In genomic region chr10:101214446-101215396, GRCh38 we compare ENCODE assay signal across 8 cellular contexts. TPM values are rescaled to one million over a fixed set of nuclear protein-coding genes. Genes with fewer than 3 reads are reported as not detected.
DNase-seq lines count a peak whose midpoint lies in the region; ATAC-seq and TF ChIP-seq lines count a peak whose summit lies in the region.

No MANE protein-coding gene starts in this region.

- no peak overlapping the region for H2AK5ac ChIP-seq in neuronal stem cell (ENCODE audit: low read depth, low read length)

- 14% methylated on average over 42 of the region's 49 CpGs for WGBS in esophagus muscularis mucosa
- WGBS in neuronal stem cell (ENCODE audit: extremely low coverage in 2 of 2, insufficient read length in 2 of 2, insufficient replicate concordance in 1 of 2), 2 donors = no CpG with 5 or more reads among the region's 49 CpGs
- WGBS in suprapubic skin = 11% methylated on average over 47 of the region's 49 CpGs

- no peak overlapping the region for H3K9ac ChIP-seq in neuronal stem cell (ENCODE audit: low read depth, low read length, poor library complexity)

- H3K27ac ChIP-seq in OCI-LY7 (ENCODE audit: low read depth, low read length, poor library complexity, severe bottlenecking) = no peak overlapping the region
- H3K27ac ChIP-seq in esophagus muscularis mucosa (replicated peaks in 1 of 4) = no peak overlapping the region
- H3K27ac ChIP-seq in neuronal stem cell (replicated peaks; ENCODE audit: low read length) = no peak overlapping the region
- no peak overlapping the region for H3K27ac ChIP-seq in suprapubic skin

- H2BK120ac ChIP-seq in neuronal stem cell (ENCODE audit: low read depth, low read length) = no peak overlapping the region

- intact Hi-C loops in OCI-LY7 (cut with micrococcal nuclease; ENCODE audit: unreplicated experiment) (loop anchor here (1.0 to 10.0 kb wide), 8 partner anchors 52 to 570 kb away; partner anchors contain the start of gene NPM3), esophagus muscularis mucosa (cut with DNase I) (loop anchor here (1.0 to 10.0 kb wide), 5 partner anchors 78 to 560 kb away; partner anchors contain the start of genes BTRC and FGF8)

- H3K4ac ChIP-seq in neuronal stem cell (ENCODE audit: low read length) = no peak overlapping the region

- H4K8ac ChIP-seq in neuronal stem cell (ENCODE audit: low read depth, low read length) = no peak overlapping the region

- peaks cover 12 to 99% (median 76%) of the 10 kb centered on the region in 4 donors for H3K27me3 ChIP-seq in esophagus muscularis mucosa
- peaks cover 39 to 87% (median 83%) of the 10 kb centered on the region in 3 experiments for H3K27me3 ChIP-seq in neuronal stem cell (ENCODE audit: control insufficient read depth in 3 of 3, insufficient read depth in 3 of 3, low read depth in 1 of 3, low read length in 3 of 3)
- peaks cover 100% of the 10 kb centered on the region for H3K27me3 ChIP-seq in suprapubic skin

- peak overlapping the region; percentile 83; the same call in 1 of the 2 replicates for H3K4me2 ChIP-seq in OCI-LY7 (ENCODE audit: low read length)
- no peak overlapping the region for H3K4me2 ChIP-seq in neuronal stem cell (ENCODE audit: insufficient read depth, low read length, poor library complexity, severe bottlenecking)

- no peak overlapping the region for H3K14ac ChIP-seq in neuronal stem cell (ENCODE audit: low read length)

- CTCF ChIA-PET in OCI-LY7 (lab: Charles Lee; ENCODE audit: unreplicated experiment) = interaction anchor here (0.6 to 1.5 kb wide), 5 partner anchors 15 to 345 kb away, joined by 3 to 6 read pairs (median 4); no protein-coding TSS in a partner anchor

- no peak overlapping the region for H4K91ac ChIP-seq in neuronal stem cell (ENCODE audit: low read depth, low read length, poor library complexity)

- H2BK12ac ChIP-seq in neuronal stem cell (ENCODE audit: low read length) = no peak overlapping the region

- no peak overlapping the region for H3K23ac ChIP-seq in neuronal stem cell (ENCODE audit: low read depth, low read length, poor library complexity)

- H2BK5ac ChIP-seq in neuronal stem cell (ENCODE audit: low read length) = no peak overlapping the region

- no peaks in the 10 kb centered on the region for H3K79me1 ChIP-seq in neuronal stem cell (ENCODE audit: low read depth, low read length)

- no peaks in the 10 kb centered on the region for H4K20me1 ChIP-seq in OCI-LY7 (ENCODE audit: insufficient read depth, low read length)

- ATAC-seq in HG03139 (IDR thresholded peaks at IDR 0.05; ENCODE audit: unreplicated experiment) = peak; percentile 65

- no peak overlapping the region for H2BK15ac ChIP-seq in neuronal stem cell (ENCODE audit: low read length)

- H3K4me1 ChIP-seq in OCI-LY7 (ENCODE audit: insufficient read depth, low read length, poor library complexity, severe bottlenecking) = peaks cover 6% of the 10 kb centered on the region
- H3K4me1 ChIP-seq in esophagus muscularis mucosa = peaks cover 32 to 51% (median 50%) of the 10 kb centered on the region in 4 donors
- peaks cover 6 to 8% of the 10 kb centered on the region in 2 donors for H3K4me1 ChIP-seq in neuronal stem cell (ENCODE audit: control insufficient read depth in 2 of 2, insufficient read depth in 1 of 2, low read depth in 1 of 2, low read length in 2 of 2)
- peaks cover 52% of the 10 kb centered on the region for H3K4me1 ChIP-seq in suprapubic skin

- H3K4me3 ChIP-seq in OCI-LY7 (ENCODE audit: low read depth, low read length, poor library complexity, severe bottlenecking) (no peak overlapping the region), esophagus muscularis mucosa (peak overlapping the region in 3 of 4 donors; percentile 1 to 35 (median 20)), neuronal stem cell (ENCODE audit: low read length in 2 of 2) (peak overlapping the region in 1 of 2 donors; percentile 33), suprapubic skin (no peak overlapping the region)

- BruUV-seq in OCI-LY7 (replicated peaks; lab: Mats Ljungman, UMichigan) = no TSS peak

- H2AFZ ChIP-seq in OCI-LY7 (ENCODE audit: low read length) = peak overlapping the region; percentile 78; the same call in 1 of the 2 replicates
- no peak overlapping the region for H2AFZ ChIP-seq in neuronal stem cell (ENCODE audit: low read length)

- DNase-seq in DMS79 (lab: John Stamatoyannopoulos, UW) (peak; percentile 34), OCI-LY7 (ENCODE audit: low spot score) (peak; percentile 81), activated T-cell treated with anti-CD3 and anti-CD28 coated beads for 4 hours (peak; percentile 69), esophagus muscularis mucosa (ENCODE audit: extremely low spot score) (no peak), neuronal stem cell (ENCODE audit: low spot score) (peak; percentile 86), suprapubic skin (ENCODE audit: low spot score in 2 of 2) (no peak), NCI-H187 treated with DMSO at 0.1 percent for 48 hours (lab: John Stamatoyannopoulos, UW) (no peak)

- no peaks in the 10 kb centered on the region for H3K79me2 ChIP-seq in OCI-LY7 (ENCODE audit: insufficient read depth, low read depth, low read length)

- H3K9me2 ChIP-seq in OCI-LY7 (ENCODE audit: insufficient read depth, low read length) = no peaks in the 10 kb centered on the region

- H3K18ac ChIP-seq in neuronal stem cell (ENCODE audit: low read length) = no peak overlapping the region

- H3K36me3 ChIP-seq in OCI-LY7 (ENCODE audit: insufficient read depth, low read length) = no peaks in the 10 kb centered on the region
- no peaks in the 10 kb centered on the region for H3K36me3 ChIP-seq in esophagus muscularis mucosa
- H3K36me3 ChIP-seq in neuronal stem cell (replicated peaks in 1 of 2; ENCODE audit: control insufficient read depth in 2 of 2, insufficient read depth in 2 of 2, low read length in 2 of 2) = no peaks in the 10 kb centered on the region
- no peaks in the 10 kb centered on the region for H3K36me3 ChIP-seq in suprapubic skin

- POLR2A ChIA-PET in OCI-LY7 (lab: Charles Lee) = interaction anchor here (0.5 to 2.2 kb wide), 3 partner anchors 231 to 567 kb away, joined by 4 to 7 read pairs (median 5); no protein-coding TSS in a partner anchor

- TF ChIP-seq EP300 in esophagus muscularis mucosa (IDR thresholded peaks at IDR 0.05) (no peak), suprapubic skin (IDR thresholded peaks at IDR 0.05) (no peak)

- no peak for TF ChIP-seq POLR2A in esophagus muscularis mucosa (IDR thresholded peaks at IDR 0.05; ENCODE audit: low read depth)
- TF ChIP-seq POLR2A in suprapubic skin (IDR thresholded peaks at IDR 0.05) = no peak

- H3K9me3 ChIP-seq in OCI-LY7 (ENCODE audit: low read length) = no peaks in the 10 kb centered on the region
- no peaks in the 10 kb centered on the region for H3K9me3 ChIP-seq in esophagus muscularis mucosa
- peaks cover 2 to 3% of the 10 kb centered on the region in 2 donors for H3K9me3 ChIP-seq in neuronal stem cell (replicated peaks in 1 of 2; ENCODE audit: control insufficient read depth in 2 of 2, insufficient read depth in 1 of 2, low read depth in 1 of 2, low read length in 2 of 2)
- no peaks in the 10 kb centered on the region for H3K9me3 ChIP-seq in suprapubic skin

- TF ChIP-seq CTCF in OCI-LY7 (conservative IDR thresholded peaks at IDR 0.05; ENCODE audit: low read length) (peak; percentile 88), esophagus muscularis mucosa (IDR thresholded peaks at IDR 0.05) (peak; percentile 65 to 89 (median 78)), suprapubic skin (IDR thresholded peaks at IDR 0.05) (peak; percentile 49 to 92)

RNA-seq across cellular contexts. Expression of gene LBX1, which starts 14.5 kb away (rescaled TPM):
- not detected in 2 replicates for total RNA-seq in OCI-LY7 (2014; rRNA removed; shearing (Covaris generic))
- not detected in 2 replicates for total RNA-seq in OCI-LY7 (2022)
- not detected for total RNA-seq in esophagus muscularis mucosa
- polyA plus RNA-seq in neuronal stem cell (2013, experiment 1 of 2) = not detected
- not detected for polyA plus RNA-seq in neuronal stem cell (2013, experiment 2 of 2)
- total RNA-seq in suprapubic skin = not detected

Comparison
In these comparisons a context has a peak if more than half of its experiments do, and no peak if none do; other contexts are left out.
1. DNase-seq: peak in DMS79 (single experiment), OCI-LY7 (single experiment), activated T-cell treated with anti-CD3 and anti-CD28 coated beads for 4 hours (single experiment) and neuronal stem cell (single experiment); none in esophagus muscularis mucosa (single experiment), suprapubic skin (0 of 2) and NCI-H187 treated with DMSO at 0.1 percent for 48 hours (single experiment).
2. H3K4me3 ChIP-seq: peak in esophagus muscularis mucosa (3 of 4); none in OCI-LY7 (single experiment) and suprapubic skin (single experiment).
3. Peak in every context shown above with its lines, with median percentiles within 50 percentile points of each other: CTCF ChIP-seq.